1 cellular context compared by ENCODE assay signal in the genomic region with DNA sequence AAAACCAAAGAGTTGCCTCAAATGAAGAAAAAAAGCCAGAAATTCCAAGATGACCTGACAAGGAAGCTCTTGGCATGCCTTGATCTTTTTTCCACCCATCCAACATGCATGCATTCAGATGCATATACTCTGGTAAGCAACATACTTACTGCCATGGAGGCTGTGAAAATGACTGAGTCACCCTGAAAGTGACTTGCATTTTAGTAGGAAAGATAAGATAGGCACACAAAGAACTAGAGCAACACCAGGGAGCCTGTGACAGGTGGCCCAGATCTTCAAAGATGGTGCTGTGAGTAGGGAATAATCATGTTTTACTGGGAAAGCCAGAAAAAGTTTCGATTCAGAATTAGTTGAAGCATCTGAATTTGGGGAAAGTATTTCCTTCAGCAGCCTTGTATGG.
TF ChIP-seq lines count a peak whose summit lies in the region.

No MANE protein-coding gene starts in this region.

TF ChIP-seq in K562, 482 proteins besides CTCF, POLR2A, EP300 and RAD21 (continued from another document and continues in another):
- TF ChIP-seq, protein P1, sequence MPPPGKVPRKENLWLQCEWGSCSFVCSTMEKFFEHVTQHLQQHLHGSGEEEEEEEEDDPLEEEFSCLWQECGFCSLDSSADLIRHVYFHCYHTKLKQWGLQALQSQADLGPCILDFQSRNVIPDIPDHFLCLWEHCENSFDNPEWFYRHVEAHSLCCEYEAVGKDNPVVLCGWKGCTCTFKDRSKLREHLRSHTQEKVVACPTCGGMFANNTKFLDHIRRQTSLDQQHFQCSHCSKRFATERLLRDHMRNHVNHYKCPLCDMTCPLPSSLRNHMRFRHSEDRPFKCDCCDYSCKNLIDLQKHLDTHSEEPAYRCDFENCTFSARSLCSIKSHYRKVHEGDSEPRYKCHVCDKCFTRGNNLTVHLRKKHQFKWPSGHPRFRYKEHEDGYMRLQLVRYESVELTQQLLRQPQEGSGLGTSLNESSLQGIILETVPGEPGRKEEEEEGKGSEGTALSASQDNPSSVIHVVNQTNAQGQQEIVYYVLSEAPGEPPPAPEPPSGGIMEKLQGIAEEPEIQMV (tag; conservative IDR thresholded peaks at IDR 0.05; ENCODE audit: low read depth), result no peak
- TF ChIP-seq DPF2 (IDR thresholded peaks at IDR 0.05) (peak; percentile 80), KAT2B (IDR thresholded peaks at IDR 0.05; ENCODE audit: low read depth, low read length) (no peak), BCL6 (CRISPR knock-in tag; IDR thresholded peaks at IDR 0.05) (no peak), RBM22 (IDR thresholded peaks at IDR 0.05; ENCODE audit: low read depth, low read length, poor library complexity, severe bottlenecking) (no peak), POLR2G (IDR thresholded peaks at IDR 0.05; ENCODE audit: low read depth, low read length) (no peak), PML (IDR thresholded peaks at IDR 0.05; ENCODE audit: low read length) (no peak), MAFF (IDR thresholded peaks at IDR 0.05; ENCODE audit: low read length) (peak; percentile 66; the same call in 1 of the 2 replicates), ZNF24 (IDR thresholded peaks at IDR 0.05) (no peak), STAG1 (CRISPR knock-in tag; IDR thresholded peaks at IDR 0.05; ENCODE audit: borderline replicate concordance) (no peak), ZNF184 (CRISPR knock-in tag; IDR thresholded peaks at IDR 0.05) (no peak), USF2 (CRISPR knock-in tag; IDR thresholded peaks at IDR 0.05) (no peak), PTBP1 (IDR thresholded peaks at IDR 0.05; ENCODE audit: low read depth, low read length) (no peak), ZNF175 (CRISPR knock-in tag; IDR thresholded peaks at IDR 0.05; ENCODE audit: low read depth) (no peak), MAFG (tag; conservative IDR thresholded peaks at IDR 0.05) (peak; percentile 95), MTA2 (IDR thresholded peaks at IDR 0.05; ENCODE audit: low read depth) (no peak), FOXK1 (CRISPR knock-in tag; IDR thresholded peaks at IDR 0.05; ENCODE audit: borderline replicate concordance) (no peak), NFRKB (IDR thresholded peaks at IDR 0.05; ENCODE audit: low read depth) (no peak), TAL1 (IDR thresholded peaks at IDR 0.05) (peak; percentile 24; the same call in 1 of the 2 replicates), XRCC4 (IDR thresholded peaks at IDR 0.05; ENCODE audit: extremely low read depth, insufficient read depth, insufficient read length) (no peak), E2F3 (CRISPR knock-in tag; IDR thresholded peaks at IDR 0.05) (no peak), ZBTB7A (IDR thresholded peaks at IDR 0.05; ENCODE audit: borderline replicate concordance, control insufficient read depth, low read depth, low read length) (no peak), CBFA2T2 (conservative IDR thresholded peaks at IDR 0.05) (no peak), BRF1 (IDR thresholded peaks at IDR 0.05; ENCODE audit: borderline replicate concordance, extremely low read depth, insufficient read length) (no peak), NEUROD1 (IDR thresholded peaks at IDR 0.05; ENCODE audit: borderline replicate concordance, low read depth, low read length, partially characterized antibody) (no peak), RBM15 (IDR thresholded peaks at IDR 0.05; ENCODE audit: insufficient read depth, low read length) (no peak), ZBTB8A (IDR thresholded peaks at IDR 0.05; ENCODE audit: partially characterized antibody) (no peak), ZNF347 (CRISPR knock-in tag; IDR thresholded peaks at IDR 0.05; ENCODE audit: low read depth) (no peak), ZNF76 (CRISPR knock-in tag; IDR thresholded peaks at IDR 0.05; ENCODE audit: borderline replicate concordance) (no peak), ZNF644 (tag; IDR thresholded peaks at IDR 0.05; ENCODE audit: low read depth) (no peak), ZNF778 (CRISPR knock-in tag; IDR thresholded peaks at IDR 0.05) (no peak), ETS1 (conservative IDR thresholded peaks at IDR 0.05; ENCODE audit: control insufficient read depth, low read depth, low read length) (no peak), ZNF668 (CRISPR knock-in tag; IDR thresholded peaks at IDR 0.05) (no peak), HDAC2 (IDR thresholded peaks at IDR 0.05) (no peak), NFE2L1 (tag; IDR thresholded peaks at IDR 0.05; ENCODE audit: borderline replicate concordance, low read depth) (peak; percentile 47; the same call in 1 of the 2 replicates), MYNN (IDR thresholded peaks at IDR 0.05) (no peak), MYNN (CRISPR knock-in tag; IDR thresholded peaks at IDR 0.05) (no peak), ZSCAN29 (IDR thresholded peaks at IDR 0.05) (no peak), TCF7 (IDR thresholded peaks at IDR 0.05; ENCODE audit: borderline replicate concordance) (no peak), NR4A1 (CRISPR knock-in tag; IDR thresholded peaks at IDR 0.05) (no peak), NR4A1 (tag; IDR thresholded peaks at IDR 0.05) (no peak), CEBPG (CRISPR knock-in tag; IDR thresholded peaks at IDR 0.05) (no peak), CEBPG (tag; conservative IDR thresholded peaks at IDR 0.05 in 1 of 2, IDR thresholded peaks at IDR 0.05 in 1 of 2) (0 out of 4 replicates have a peak, but pooled peaks of 1 of the 2 experiments have one; percentile 4), ZNF12 (CRISPR knock-in tag; IDR thresholded peaks at IDR 0.05) (no peak), JUNB (CRISPR knock-in tag; conservative IDR thresholded peaks at IDR 0.05) (no peak), CEBPB (tag; IDR thresholded peaks at IDR 0.05) (0 out of 2 replicates have a peak, but pooled peaks have one; percentile 45), TEAD2 (tag; IDR thresholded peaks at IDR 0.05) (no peak), PYGO2 (tag; IDR thresholded peaks at IDR 0.05) (no peak), ZBTB9 (CRISPR knock-in tag; IDR thresholded peaks at IDR 0.05) (no peak), MXI1 (IDR thresholded peaks at IDR 0.05; ENCODE audit: low read depth, low read length) (no peak), U2AF1 (optimal IDR thresholded peaks at IDR 0.05; ENCODE audit: low read depth, low read length) (no peak), POLR2B (IDR thresholded peaks at IDR 0.05; ENCODE audit: low read depth, partially characterized antibody) (no peak)
- TF ChIP-seq, protein P2, sequence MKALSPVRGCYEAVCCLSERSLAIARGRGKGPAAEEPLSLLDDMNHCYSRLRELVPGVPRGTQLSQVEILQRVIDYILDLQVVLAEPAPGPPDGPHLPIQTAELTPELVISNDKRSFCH (CRISPR knock-in tag; IDR thresholded peaks at IDR 0.05), result no peak
- TF ChIP-seq, protein P2 (tag; IDR thresholded peaks at IDR 0.05), result no peak
- TF ChIP-seq, protein P3, sequence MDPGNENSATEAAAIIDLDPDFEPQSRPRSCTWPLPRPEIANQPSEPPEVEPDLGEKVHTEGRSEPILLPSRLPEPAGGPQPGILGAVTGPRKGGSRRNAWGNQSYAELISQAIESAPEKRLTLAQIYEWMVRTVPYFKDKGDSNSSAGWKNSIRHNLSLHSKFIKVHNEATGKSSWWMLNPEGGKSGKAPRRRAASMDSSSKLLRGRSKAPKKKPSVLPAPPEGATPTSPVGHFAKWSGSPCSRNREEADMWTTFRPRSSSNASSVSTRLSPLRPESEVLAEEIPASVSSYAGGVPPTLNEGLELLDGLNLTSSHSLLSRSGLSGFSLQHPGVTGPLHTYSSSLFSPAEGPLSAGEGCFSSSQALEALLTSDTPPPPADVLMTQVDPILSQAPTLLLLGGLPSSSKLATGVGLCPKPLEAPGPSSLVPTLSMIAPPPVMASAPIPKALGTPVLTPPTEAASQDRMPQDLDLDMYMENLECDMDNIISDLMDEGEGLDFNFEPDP (CRISPR knock-in tag; IDR thresholded peaks at IDR 0.05), result no peak
- TF ChIP-seq, protein P4, sequence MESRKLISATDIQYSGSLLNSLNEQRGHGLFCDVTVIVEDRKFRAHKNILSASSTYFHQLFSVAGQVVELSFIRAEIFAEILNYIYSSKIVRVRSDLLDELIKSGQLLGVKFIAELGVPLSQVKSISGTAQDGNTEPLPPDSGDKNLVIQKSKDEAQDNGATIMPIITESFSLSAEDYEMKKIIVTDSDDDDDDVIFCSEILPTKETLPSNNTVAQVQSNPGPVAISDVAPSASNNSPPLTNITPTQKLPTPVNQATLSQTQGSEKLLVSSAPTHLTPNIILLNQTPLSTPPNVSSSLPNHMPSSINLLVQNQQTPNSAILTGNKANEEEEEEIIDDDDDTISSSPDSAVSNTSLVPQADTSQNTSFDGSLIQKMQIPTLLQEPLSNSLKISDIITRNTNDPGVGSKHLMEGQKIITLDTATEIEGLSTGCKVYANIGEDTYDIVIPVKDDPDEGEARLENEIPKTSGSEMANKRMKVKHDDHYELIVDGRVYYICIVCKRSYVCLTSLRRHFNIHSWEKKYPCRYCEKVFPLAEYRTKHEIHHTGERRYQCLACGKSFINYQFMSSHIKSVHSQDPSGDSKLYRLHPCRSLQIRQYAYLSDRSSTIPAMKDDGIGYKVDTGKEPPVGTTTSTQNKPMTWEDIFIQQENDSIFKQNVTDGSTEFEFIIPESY (CRISPR knock-in tag; IDR thresholded peaks at IDR 0.05), result no peak
- TF ChIP-seq, protein P5, sequence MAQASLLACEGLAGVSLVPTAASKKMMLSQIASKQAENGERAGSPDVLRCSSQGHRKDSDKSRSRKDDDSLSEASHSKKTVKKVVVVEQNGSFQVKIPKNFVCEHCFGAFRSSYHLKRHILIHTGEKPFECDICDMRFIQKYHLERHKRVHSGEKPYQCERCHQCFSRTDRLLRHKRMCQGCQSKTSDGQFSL (CRISPR knock-in tag; IDR thresholded peaks at IDR 0.05), result no peak
- TF ChIP-seq, protein P5 (tag; IDR thresholded peaks at IDR 0.05), result no peak
- TF ChIP-seq, protein P6, sequence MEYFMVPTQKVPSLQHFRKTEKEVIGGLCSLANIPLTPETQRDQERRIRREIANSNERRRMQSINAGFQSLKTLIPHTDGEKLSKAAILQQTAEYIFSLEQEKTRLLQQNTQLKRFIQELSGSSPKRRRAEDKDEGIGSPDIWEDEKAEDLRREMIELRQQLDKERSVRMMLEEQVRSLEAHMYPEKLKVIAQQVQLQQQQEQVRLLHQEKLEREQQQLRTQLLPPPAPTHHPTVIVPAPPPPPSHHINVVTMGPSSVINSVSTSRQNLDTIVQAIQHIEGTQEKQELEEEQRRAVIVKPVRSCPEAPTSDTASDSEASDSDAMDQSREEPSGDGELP (CRISPR knock-in tag; IDR thresholded peaks at IDR 0.05; ENCODE audit: borderline replicate concordance), result no peak
- TF ChIP-seq, protein P7, sequence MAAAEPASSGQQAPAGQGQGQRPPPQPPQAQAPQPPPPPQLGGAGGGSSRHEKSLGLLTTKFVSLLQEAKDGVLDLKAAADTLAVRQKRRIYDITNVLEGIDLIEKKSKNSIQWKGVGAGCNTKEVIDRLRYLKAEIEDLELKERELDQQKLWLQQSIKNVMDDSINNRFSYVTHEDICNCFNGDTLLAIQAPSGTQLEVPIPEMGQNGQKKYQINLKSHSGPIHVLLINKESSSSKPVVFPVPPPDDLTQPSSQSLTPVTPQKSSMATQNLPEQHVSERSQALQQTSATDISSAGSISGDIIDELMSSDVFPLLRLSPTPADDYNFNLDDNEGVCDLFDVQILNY (CRISPR knock-in tag; IDR thresholded peaks at IDR 0.05), result no peak
- TF ChIP-seq, protein P8, sequence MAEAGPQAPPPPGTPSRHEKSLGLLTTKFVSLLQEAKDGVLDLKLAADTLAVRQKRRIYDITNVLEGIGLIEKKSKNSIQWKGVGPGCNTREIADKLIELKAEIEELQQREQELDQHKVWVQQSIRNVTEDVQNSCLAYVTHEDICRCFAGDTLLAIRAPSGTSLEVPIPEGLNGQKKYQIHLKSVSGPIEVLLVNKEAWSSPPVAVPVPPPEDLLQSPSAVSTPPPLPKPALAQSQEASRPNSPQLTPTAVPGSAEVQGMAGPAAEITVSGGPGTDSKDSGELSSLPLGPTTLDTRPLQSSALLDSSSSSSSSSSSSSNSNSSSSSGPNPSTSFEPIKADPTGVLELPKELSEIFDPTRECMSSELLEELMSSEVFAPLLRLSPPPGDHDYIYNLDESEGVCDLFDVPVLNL (CRISPR knock-in tag; IDR thresholded peaks at IDR 0.05; ENCODE audit: low read depth), result no peak
